8 cellular contexts compared by ENCODE assay signal in the genomic region with DNA sequence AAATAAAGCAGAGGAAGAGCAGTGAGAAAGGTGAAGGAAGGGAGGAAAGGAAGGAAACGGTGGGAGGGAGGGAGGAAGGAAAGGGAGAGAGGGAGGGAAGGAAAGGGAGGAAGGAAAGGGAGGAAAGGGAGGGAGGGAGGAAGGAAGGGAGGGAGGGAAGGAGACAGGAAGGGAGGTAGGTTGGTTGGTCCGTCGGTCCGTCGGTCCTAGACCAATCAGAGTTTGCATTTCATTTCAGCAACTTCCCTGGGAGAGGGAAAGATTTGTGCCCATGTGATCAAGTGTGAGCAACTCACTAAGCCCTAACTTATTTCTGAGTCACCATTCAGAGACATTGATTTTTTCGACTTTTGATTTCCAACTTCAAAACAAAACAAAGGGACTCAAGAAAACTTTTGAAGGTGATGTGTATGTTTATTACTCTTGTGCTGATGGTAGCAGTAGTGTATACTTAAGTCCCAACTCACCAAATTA. TPM values are rescaled to one million over a fixed set of nuclear protein-coding genes. Genes with fewer than 3 reads are reported as not detected.
A peak's percentile ranks its signal among the peaks of the same experiment; 100 is the strongest.
DNase-seq lines count a peak whose midpoint lies in the region; ATAC-seq and TF ChIP-seq lines count a peak whose summit lies in the region.

No MANE protein-coding gene starts in this region.

- peaks cover 21% of the 10 kb centered on the region for H3K36me3 ChIP-seq in adipocyte (ENCODE audit: control insufficient read depth, insufficient read depth, low read length, severe bottlenecking)
- peaks cover 0 to 17% of the 10 kb centered on the region in 2 donors for H3K36me3 ChIP-seq in vagina

- intact Hi-C loops in vagina (cut with DNase I), result no loop called here

- H3K9ac ChIP-seq in adipocyte (ENCODE audit: low read length), result peak overlapping the region; percentile 64

- peak overlapping the region; percentile 58 for H3K27ac ChIP-seq in vagina

- H3K4me3 ChIP-seq in adipocyte (ENCODE audit: low read length) (peak overlapping the region; percentile 35), vagina (no peak overlapping the region)

- H3K27me3 ChIP-seq in adipocyte (replicated peaks; ENCODE audit: control insufficient read depth, insufficient read depth, low read length) (no peaks in the 10 kb centered on the region), vagina (no peaks in the 10 kb centered on the region)

- ATAC-seq in left lobe of liver (peak; percentile 61), GM18498 (IDR thresholded peaks at IDR 0.05; ENCODE audit: unreplicated experiment) (no peak)

- no peak for TF ChIP-seq CTCF in vagina (IDR thresholded peaks at IDR 0.05)

- peaks cover 17% of the 10 kb centered on the region for H3K4me1 ChIP-seq in adipocyte (ENCODE audit: control insufficient read depth, insufficient read depth, low read length)
- H3K4me1 ChIP-seq in vagina, result peaks cover 17% of the 10 kb centered on the region

- H3K9me3 ChIP-seq in adipocyte (ENCODE audit: control insufficient read depth, low read length) (no peaks in the 10 kb centered on the region), vagina (no peaks in the 10 kb centered on the region)

- DNase-seq in stimulated activated CD4-positive, alpha-beta T cell treated with anti-CD3 and anti-CD28 coated beads, Interleukin-4, amount 100 ng/mL, for 24 hours, result peak; percentile 18
- no peak for DNase-seq in stimulated activated CD4-positive, alpha-beta T cell treated with anti-CD3 and anti-CD28 coated beads, Interleukin-1b, Interleukin-23, amount 100 ng/mL, for 48 hours
- peak; percentile 77 for DNase-seq in adipocyte (ENCODE audit: low read depth)
- DNase-seq in left lobe of liver (ENCODE audit: low spot score), result no peak
- no peak for DNase-seq in vagina (ENCODE audit: extremely low spot score in 2 of 2)
- no peak for DNase-seq in KG1 (lab: John Stamatoyannopoulos, UW)
- DNase-seq in C1 segment of cervical spinal cord (lab: John Stamatoyannopoulos, UW), result no peak

- TF ChIP-seq POLR2A in vagina (IDR thresholded peaks at IDR 0.05), result no peak

RNA-seq across cellular contexts. Expression of a gene that starts 18.8 kb away (rescaled TPM):
- total RNA-seq in left lobe of liver (26.3 TPM), vagina (41.7 TPM)

RNA-seq across cellular contexts. Expression of a gene that starts 43.7 kb away (rescaled TPM):
- total RNA-seq in left lobe of liver (37.2 TPM), vagina (25.8 TPM)

Comparison
In these comparisons a context has a peak if more than half of its experiments do, and no peak if none do; other contexts are left out.
1. DNase-seq: peak in stimulated activated CD4-positive, alpha-beta T cell treated with anti-CD3 and anti-CD28 coated beads, Interleukin-4, amount 100 ng/mL, for 24 hours (single experiment) and adipocyte (single experiment); none in stimulated activated CD4-positive, alpha-beta T cell treated with anti-CD3 and anti-CD28 coated beads, Interleukin-1b, Interleukin-23, amount 100 ng/mL, for 48 hours (single experiment), left lobe of liver (single experiment), vagina (0 of 2), KG1 (single experiment) and C1 segment of cervical spinal cord (0 of 14).